9 cellular contexts compared by ENCODE assay signal in the genomic region with DNA sequence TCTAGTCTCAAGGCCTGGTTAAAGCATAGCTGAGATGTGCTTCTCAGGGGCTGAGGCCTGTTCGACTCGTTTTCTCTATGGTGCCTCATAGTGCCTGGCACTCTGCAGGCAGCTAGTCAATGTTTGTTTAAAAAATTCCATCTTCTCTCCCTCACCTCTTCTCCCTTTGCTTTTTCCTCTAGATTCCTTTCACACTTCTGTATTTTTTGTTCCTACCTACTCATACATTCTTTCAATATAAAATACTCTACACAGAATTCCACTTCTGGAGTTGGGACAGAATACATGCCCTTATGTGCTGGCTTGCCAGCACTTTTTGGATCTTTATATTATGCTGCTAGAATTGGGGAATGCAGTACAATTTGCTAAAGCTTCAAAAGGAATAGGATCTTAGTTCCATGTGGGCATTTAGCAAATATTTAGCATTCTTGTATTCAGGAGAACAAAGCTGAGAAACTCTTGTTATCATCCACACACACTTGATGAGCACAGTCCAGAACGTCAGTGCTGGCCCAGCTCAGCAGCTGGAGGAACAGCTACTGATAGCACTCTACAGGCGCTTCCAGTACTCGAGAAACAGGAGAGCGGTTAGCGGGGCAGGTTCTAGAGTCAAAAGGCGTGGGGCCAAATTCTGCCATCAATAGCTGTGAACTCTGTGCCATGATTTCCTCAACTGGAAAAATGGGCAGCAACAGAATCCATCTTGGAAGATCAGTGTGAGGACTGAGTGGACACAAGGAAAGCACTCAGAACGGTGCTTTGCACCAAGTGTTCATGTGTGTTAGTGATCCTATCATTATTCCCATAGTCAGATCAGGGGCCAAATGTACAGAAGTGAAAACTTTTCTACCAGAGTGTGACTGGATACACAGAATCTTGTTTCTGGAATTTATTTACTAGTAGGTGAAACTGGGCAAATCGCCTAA. TPM values are rescaled to one million over a fixed set of nuclear protein-coding genes. Genes with fewer than 3 reads are reported as not detected.
DNase-seq lines count a peak whose midpoint lies in the region; ATAC-seq and TF ChIP-seq lines count a peak whose summit lies in the region.
"Had no signal": no experiment of that assay in that cellular context is flagged by ENCODE, and none has a peak within 500 bp of the region (broad histone marks: within the 10 kb centered on the region; RNA-seq: fewer than 3 reads in every experiment).

No MANE protein-coding gene starts in this region.

- H3K4me3 Mint-ChIP-seq in activated naive CD4-positive, alpha-beta T cell treated with anti-CD3 and anti-CD28 coated beads, Interleukin-2, amount 50 U/mL, for 24 hours, result peak overlapping the region; percentile 93

- no peaks in the 10 kb centered on the region for H3K9me3 Mint-ChIP-seq in activated naive CD4-positive, alpha-beta T cell treated with anti-CD3 and anti-CD28 coated beads, Interleukin-2, amount 50 U/mL, for 24 hours

- peaks cover 0 to 1% of the 10 kb centered on the region in 2 donors for H3K36me3 ChIP-seq in vagina

- H3K36me3 Mint-ChIP-seq in activated naive CD4-positive, alpha-beta T cell treated with anti-CD3 and anti-CD28 coated beads, Interleukin-2, amount 50 U/mL, for 24 hours, result peaks cover 10% of the 10 kb centered on the region

- peaks cover 75% of the 10 kb centered on the region for H3K4me1 Mint-ChIP-seq in activated naive CD4-positive, alpha-beta T cell treated with anti-CD3 and anti-CD28 coated beads, Interleukin-2, amount 50 U/mL, for 24 hours

- H3K27me3 ChIP-seq in vagina, result no peaks in the 10 kb centered on the region

- no peak for DNase-seq in activated naive CD4-positive, alpha-beta T cell (lab: John Stamatoyannopoulos, UW)
- DNase-seq in T47D (ENCODE audit: low read depth in 1 of 2, low spot score in 1 of 2), result peak; percentile 38 to 80
- peak; percentile 53 for DNase-seq in medulla oblongata (ENCODE audit: extremely low spot score)
- DNase-seq in vagina (ENCODE audit: extremely low spot score in 2 of 2), result no peak
- no peak for DNase-seq in sciatic nerve (ENCODE audit: low spot score)
- DNase-seq in mesenteric fat pad (ENCODE audit: low spot score), result no peak
- no peak for DNase-seq in activated gamma-delta T cell treated with Interleukin-2 at 50 U/mL for 16 hours

- in situ Hi-C loops in T47D (cut with HindIII; ENCODE audit: low pct_unique_long_range_greater_than_20kb, low sequenced_read_pairs), result no loop called here

- peaks cover 61% of the 10 kb centered on the region for H3K4me1 ChIP-seq in vagina

- TF ChIP-seq CTCF in vagina (IDR thresholded peaks at IDR 0.05), result no peak

- no peaks in the 10 kb centered on the region for H3K9me3 ChIP-seq in vagina

- H3K27ac ChIP-seq in vagina, result peak overlapping the region; percentile 98

- ATAC-seq in sciatic nerve, result no peak

- peak overlapping the region; percentile 87 for H3K27ac Mint-ChIP-seq in activated naive CD4-positive, alpha-beta T cell treated with anti-CD3 and anti-CD28 coated beads, Interleukin-2, amount 50 U/mL, for 24 hours

- H3K27me3 Mint-ChIP-seq in activated naive CD4-positive, alpha-beta T cell treated with anti-CD3 and anti-CD28 coated beads, Interleukin-2, amount 50 U/mL, for 24 hours, result no peaks in the 10 kb centered on the region

- intact Hi-C loops in vagina (cut with DNase I) (no loop called here), sciatic nerve (cut with DNase I) (no loop called here)

- TF ChIP-seq POLR2A in vagina (IDR thresholded peaks at IDR 0.05), result no peak

- no peak overlapping the region for H3K4me3 ChIP-seq in vagina

RNA-seq across cellular contexts. Expression of gene JOSD1, which starts 3.4 kb away (rescaled TPM):
- total RNA-seq in vagina (106 TPM), sciatic nerve (54.6 TPM), mesenteric fat pad (53.8 TPM)

RNA-seq across cellular contexts. Expression of gene GTPBP1, which starts 8.4 kb away (rescaled TPM):
- 69.5 TPM for total RNA-seq in vagina
- total RNA-seq in sciatic nerve, result 55.5 TPM
- 40.4 TPM for total RNA-seq in mesenteric fat pad

RNA-seq across cellular contexts. Expression of gene TOMM22, which starts 15.6 kb away (rescaled TPM):
- total RNA-seq in vagina (21.1 TPM), sciatic nerve (35.3 TPM), mesenteric fat pad (71.1 TPM)

RNA-seq across cellular contexts. Expression of gene CBY1, which starts 40.9 kb away (rescaled TPM):
- total RNA-seq in vagina, result 11.8 TPM
- total RNA-seq in sciatic nerve, result 31.4 TPM
- 18.9 TPM for total RNA-seq in mesenteric fat pad

RNA-seq across cellular contexts. Expression of gene FAM227A, which starts 41.1 kb away (rescaled TPM):
- total RNA-seq in vagina (0.25 TPM), sciatic nerve (2.9 TPM), mesenteric fat pad (0.22 TPM)
- total RNA-seq: mononuclear cell had no signal

Comparison
In these comparisons a context has a peak if more than half of its experiments do, and no peak if none do; other contexts are left out.
1. DNase-seq: peak in T47D (2 of 2) and medulla oblongata (single experiment); none in activated naive CD4-positive, alpha-beta T cell (0 of 4), vagina (0 of 2), sciatic nerve (single experiment), mesenteric fat pad (single experiment) and activated gamma-delta T cell treated with Interleukin-2 at 50 U/mL for 16 hours (single experiment).